Comparison of ENCODE assay signal across 10 cellular contexts in the genomic region with DNA sequence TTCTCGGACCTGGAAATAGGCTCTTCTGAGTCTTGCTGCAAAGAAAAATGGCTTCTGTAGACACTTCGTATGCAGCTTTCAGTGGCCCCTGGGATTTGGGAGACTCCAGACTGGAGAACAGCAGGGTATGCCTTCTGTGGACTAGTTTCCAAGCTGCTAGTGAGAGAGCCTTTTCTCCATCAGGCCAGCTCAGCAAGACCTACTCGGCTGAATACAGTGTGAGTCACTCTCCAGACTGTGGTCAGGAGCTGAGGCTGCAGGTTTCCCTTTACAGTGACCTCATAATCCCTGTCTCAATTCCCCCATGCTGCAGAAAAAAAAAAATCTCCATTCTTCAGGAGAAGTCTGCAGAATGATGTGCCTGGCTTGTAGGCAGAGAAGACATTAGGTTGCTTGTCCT.
DNase-seq lines count a peak whose midpoint lies in the region; ATAC-seq and TF ChIP-seq lines count a peak whose summit lies in the region.
"Had no signal": no experiment of that assay in that cellular context is flagged by ENCODE, and none has a peak within 500 bp of the region (broad histone marks: within the 10 kb centered on the region; RNA-seq: fewer than 3 reads in every experiment).

No MANE protein-coding gene starts in this region.

- H3K4me1 Mint-ChIP-seq in neural crest cell = no peaks in the 10 kb centered on the region
- H3K4me1 Mint-ChIP-seq in T-cell = peaks cover 14 to 33% (median 19%) of the 10 kb centered on the region in 3 donors
- H3K4me1 Mint-ChIP-seq in stimulated activated memory B cell treated with anti-CD40 and anti-IgM and Interleukin-4, amounts not matched to agents 10 μg/mL and 1 μg/mL and 100 μg/mL, for 72 hours = no peaks in the 10 kb centered on the region
- H3K4me1 Mint-ChIP-seq: IgD-negative memory B cell had no signal

- in situ Hi-C loops in astrocyte of the cerebellum (cut with HindIII; ENCODE audit: low sequenced_read_pairs) = loop anchor here (25.0 kb wide), 2 partner anchors 96 to 346 kb away; a partner anchor contains a TSS

- no peak overlapping the region for H3K4me3 ChIP-seq in astrocyte of the cerebellum (ENCODE audit: low read depth, low read length)

- TF ChIP-seq CTCF in astrocyte of the cerebellum (IDR thresholded peaks at IDR 0.05; ENCODE audit: low read depth, low read length, missing control alignments) (no peak), neural crest cell (conservative IDR thresholded peaks at IDR 0.05) (no peak)

- H3K9me3 Mint-ChIP-seq in neural crest cell (no peaks in the 10 kb centered on the region), T-cell (no peaks in the 10 kb centered on the region)
- no peaks in the 10 kb centered on the region for H3K9me3 Mint-ChIP-seq in stimulated activated memory B cell treated with anti-CD40 and anti-IgM and Interleukin-4, amounts not matched to agents 10 μg/mL and 1 μg/mL and 100 μg/mL, for 72 hours

- peaks cover 7% of the 10 kb centered on the region for H3K27me3 Mint-ChIP-seq in neural crest cell (ENCODE audit: low read depth)
- no peaks in the 10 kb centered on the region for H3K27me3 Mint-ChIP-seq in T-cell
- H3K27me3 Mint-ChIP-seq in stimulated activated memory B cell treated with anti-CD40 and anti-IgM and Interleukin-4, amounts not matched to agents 10 μg/mL and 1 μg/mL and 100 μg/mL, for 72 hours = peaks cover 25% of the 10 kb centered on the region

- no peak for ATAC-seq in T-cell (replicated peaks in 1 of 4)
- no peak for ATAC-seq in stimulated activated memory B cell treated with anti-CD40 and anti-IgM and Interleukin-4, amounts not matched to agents 10 μg/mL and 1 μg/mL and 100 μg/mL, for 72 hours

- DNase-seq in NOMO-1 treated with DMSO at 0.1 percent for 48 hours (lab: John Stamatoyannopoulos, UW; ENCODE audit: unreplicated experiment) (peak; percentile 13), NOMO-1 treated with dmso at 0.1 percent for 144 hours (lab: John Stamatoyannopoulos, UW; ENCODE audit: unreplicated experiment) (no peak), M059J (ENCODE audit: low read depth) (peak; percentile 96), astrocyte of the cerebellum (ENCODE audit: low read depth) (peak; percentile 89), neural crest cell (ENCODE audit: low read depth, low spot score) (no peak), T-cell (no peak), NCI-H524 treated with DMSO at 0.1 percent for 48 hours (lab: John Stamatoyannopoulos, UW) (no peak)
- DNase-seq: activated CD4-positive, CD25-positive, alpha-beta regulatory T cell treated with anti-CD3 and anti-CD28 coated beads, Interleukin-2, amount 50 U/mL, for 72 hours had no signal

- CTCF ChIA-PET in T-cell (lab: Charles Lee) = interaction anchor here in 1 of 2 donors (0.7 to 0.9 kb wide), 2 partner anchors 268 to 414 kb away, joined by 3 to 5 read pairs; no protein-coding TSS in a partner anchor

- H3K4me3 Mint-ChIP-seq in neural crest cell = no peak overlapping the region
- no peak overlapping the region for H3K4me3 Mint-ChIP-seq in T-cell
- no peak overlapping the region for H3K4me3 Mint-ChIP-seq in stimulated activated memory B cell treated with anti-CD40 and anti-IgM and Interleukin-4, amounts not matched to agents 10 μg/mL and 1 μg/mL and 100 μg/mL, for 72 hours
- H3K4me3 Mint-ChIP-seq: IgD-negative memory B cell had no signal

- POLR2A ChIA-PET in T-cell (lab: Charles Lee) = interaction anchor here in 1 of 2 donors (0.7 kb wide), 1 partner anchor 144 kb away, joined by 3 read pairs; no protein-coding TSS in a partner anchor

- H3K27ac Mint-ChIP-seq in neural crest cell (ENCODE audit: unreplicated experiment) (peak overlapping the region; percentile 38), T-cell (no peak overlapping the region)
- no peak overlapping the region for H3K27ac Mint-ChIP-seq in stimulated activated memory B cell treated with anti-CD40 and anti-IgM and Interleukin-4, amounts not matched to agents 10 μg/mL and 1 μg/mL and 100 μg/mL, for 72 hours
- H3K27ac Mint-ChIP-seq: IgD-negative memory B cell had no signal

- H3K36me3 Mint-ChIP-seq in neural crest cell (ENCODE audit: low read depth) = no peaks in the 10 kb centered on the region
- no peaks in the 10 kb centered on the region for H3K36me3 Mint-ChIP-seq in T-cell
- no peaks in the 10 kb centered on the region for H3K36me3 Mint-ChIP-seq in stimulated activated memory B cell treated with anti-CD40 and anti-IgM and Interleukin-4, amounts not matched to agents 10 μg/mL and 1 μg/mL and 100 μg/mL, for 72 hours
- H3K36me3 Mint-ChIP-seq: IgD-negative memory B cell had no signal

Comparison
In these comparisons a context has a peak if more than half of its experiments do, and no peak if none do; other contexts are left out.
1. DNase-seq: peak in NOMO-1 treated with DMSO at 0.1 percent for 48 hours (single experiment), M059J (single experiment) and astrocyte of the cerebellum (single experiment); none in NOMO-1 treated with dmso at 0.1 percent for 144 hours (single experiment), neural crest cell (single experiment), T-cell (0 of 34) and NCI-H524 treated with DMSO at 0.1 percent for 48 hours (single experiment).